ENCODE assay signal across 31 cellular contexts in genomic region chr1:21568809-21569385, GRCh38. TPM values are rescaled to one million over a fixed set of nuclear protein-coding genes. Genes with fewer than 3 reads are reported as not detected.
DNase-seq lines count a peak whose midpoint lies in the region; ATAC-seq and TF ChIP-seq lines count a peak whose summit lies in the region.
"Had no signal": no experiment of that assay in that cellular context is flagged by ENCODE, and none has a peak within 500 bp of the region (broad histone marks: within the 10 kb centered on the region; RNA-seq: fewer than 3 reads in every experiment).

No MANE protein-coding gene starts in this region.

- ATAC-seq in upper lobe of right lung, result peak; percentile 3
- ATAC-seq: body of pancreas; K562; left ventricle myocardium superior; natural killer cell; SK-N-SH treated with all-trans-retinoic acid at 6 μM for 48 hours; stimulated activated naive B cell treated with anti-CD40 and anti-IgM and Interleukin-4, amounts not matched to agents 10 μg/mL and 1 μg/mL and 100 μg/mL, for 72 hours; T-helper 17 cell had no signal

- TF ChIP-seq CTCF in brain (conservative IDR thresholded peaks at IDR 0.05) (no peak), nephron (IDR thresholded peaks at IDR 0.05; ENCODE audit: unreplicated experiment in 3 of 3) (no peak), upper lobe of right lung (IDR thresholded peaks at IDR 0.05) (no peak), GM10248 (IDR thresholded peaks at IDR 0.05; ENCODE audit: control extremely low read depth, extremely low read depth, low read depth, missing control alignments) (no peak)

- intact Hi-C loops in upper lobe of right lung (cut with DNase I), result no loop called here

- peaks cover 47% of the 10 kb centered on the region for H3K4me1 Mint-ChIP-seq in brain
- H3K4me1 Mint-ChIP-seq in nephron, result peaks cover 39% of the 10 kb centered on the region
- H3K4me1 Mint-ChIP-seq: activated naive CD8-positive, alpha-beta T cell treated with anti-CD3 and anti-CD28 coated beads, Interleukin-2, amount 10 ng/mL, durations not matched to agents 7 days and 5 days; natural killer cell had no signal

- H3K4me3 Mint-ChIP-seq in brain (no peak overlapping the region), nephron (no peak overlapping the region)
- H3K4me3 Mint-ChIP-seq: activated naive CD8-positive, alpha-beta T cell treated with anti-CD3 and anti-CD28 coated beads, Interleukin-2, amount 10 ng/mL, durations not matched to agents 7 days and 5 days; mesothelial cell of epicardium; natural killer cell; stimulated activated naive B cell treated with anti-CD40 and anti-IgM and Interleukin-4, amounts not matched to agents 10 μg/mL and 1 μg/mL and 100 μg/mL, for 72 hours; T-helper 17 cell had no signal

- H3K36me3 Mint-ChIP-seq in brain (no peaks in the 10 kb centered on the region), nephron (ENCODE audit: low read depth) (no peaks in the 10 kb centered on the region)
- H3K36me3 Mint-ChIP-seq: activated naive CD8-positive, alpha-beta T cell treated with anti-CD3 and anti-CD28 coated beads, Interleukin-2, amount 10 ng/mL, durations not matched to agents 7 days and 5 days; mesothelial cell of epicardium; natural killer cell; stimulated activated naive B cell treated with anti-CD40 and anti-IgM and Interleukin-4, amounts not matched to agents 10 μg/mL and 1 μg/mL and 100 μg/mL, for 72 hours had no signal

- H3K27me3 Mint-ChIP-seq in brain (peaks cover 6% of the 10 kb centered on the region), nephron (ENCODE audit: low read depth) (peaks cover 16% of the 10 kb centered on the region)

- peaks cover 0 to 4% (median 0%) of the 10 kb centered on the region in 5 experiments for H3K9me3 Mint-ChIP-seq in brain
- no peaks in the 10 kb centered on the region for H3K9me3 Mint-ChIP-seq in nephron
- H3K9me3 Mint-ChIP-seq: activated naive CD8-positive, alpha-beta T cell treated with anti-CD3 and anti-CD28 coated beads, Interleukin-2, amount 10 ng/mL, durations not matched to agents 7 days and 5 days; mesothelial cell of epicardium; natural killer cell; stimulated activated naive B cell treated with anti-CD40 and anti-IgM and Interleukin-4, amounts not matched to agents 10 μg/mL and 1 μg/mL and 100 μg/mL, for 72 hours had no signal

- DNase-seq in NCI-H69 (lab: John Stamatoyannopoulos, UW) (peak; percentile 46), upper lobe of right lung (no peak), GM10248 (ENCODE audit: extremely low spot score) (no peak), NK-92 (lab: John Stamatoyannopoulos, UW; ENCODE audit: unreplicated experiment) (no peak), hippocampal formation (lab: John Stamatoyannopoulos, UW) (no peak)
- DNase-seq: activated CD4-positive, alpha-beta T cell treated with anti-CD3 and anti-CD28 coated beads for 4 hours; activated CD8-positive, alpha-beta memory T cell treated with anti-CD3 and anti-CD28 coated beads for 24 hours; activated gamma-delta T cell; activated naive CD8-positive, alpha-beta T cell treated with anti-CD3 and anti-CD28 coated beads, Interleukin-2, amount 10 ng/mL, durations not matched to agents 7 days and 5 days; activated T-cell treated with anti-CD3 and anti-CD28 coated beads, Interleukin-2, amount 50 U/mL, for 1 hour; body of pancreas; GOT3; left ventricle myocardium superior; natural killer cell; NCI-H1417 treated with DMSO at 0.1 percent for 48 hours; NCI-H2081 treated with DMSO at 0.1 percent for 48 hours; NCI-H345; stimulated activated CD4-positive, alpha-beta T cell treated with anti-CD3 and anti-CD28 coated beads, Interleukin-4, amount 100 ng/mL, for 24 hours; stimulated activated naive B cell treated with anti-CD40 and anti-IgM and Interleukin-4, amounts not matched to agents 10 μg/mL and 1 μg/mL and 100 μg/mL, for 72 hours; T-helper 17 cell; uterus had no signal

- no peak overlapping the region for H3K4me3 ChIP-seq in upper lobe of right lung
- H3K4me3 ChIP-seq: body of pancreas, K562, right atrium auricular region, suprapubic skin, uterus had no signal

- H3K36me3 ChIP-seq in upper lobe of right lung, result no peaks in the 10 kb centered on the region
- H3K36me3 ChIP-seq: right atrium auricular region, suprapubic skin, uterus had no signal

- peak overlapping the region in 3 of 5 experiments; percentile 34 to 56 (median 35) for H3K27ac Mint-ChIP-seq in brain
- H3K27ac Mint-ChIP-seq in nephron, result peak overlapping the region in 2 of 3 experiments; percentile 24 to 36
- H3K27ac Mint-ChIP-seq: activated naive CD8-positive, alpha-beta T cell treated with anti-CD3 and anti-CD28 coated beads, Interleukin-2, amount 10 ng/mL, durations not matched to agents 7 days and 5 days; mesothelial cell of epicardium; natural killer cell; T-helper 17 cell had no signal

- POLR2A ChIA-PET in GM10248 (lab: Yijun Ruan, JAX), result no interaction called here

- H3K27me3 ChIP-seq in upper lobe of right lung, result no peaks in the 10 kb centered on the region
- H3K27me3 ChIP-seq: body of pancreas, right atrium auricular region, uterus had no signal

- no peak overlapping the region for H3K27ac ChIP-seq in upper lobe of right lung
- H3K27ac ChIP-seq: body of pancreas, parathyroid adenoma, right atrium auricular region, suprapubic skin, uterus had no signal

- CTCF ChIA-PET in GM10248 (lab: Yijun Ruan, JAX), result no interaction called here

- peaks cover 3% of the 10 kb centered on the region for H3K4me1 ChIP-seq in upper lobe of right lung
- H3K4me1 ChIP-seq: parathyroid adenoma, uterus had no signal

- H3K9me3 ChIP-seq in upper lobe of right lung, result no peaks in the 10 kb centered on the region
- H3K9me3 ChIP-seq: body of pancreas, suprapubic skin, uterus had no signal

RNA-seq across cellular contexts. Expression of gene ALPL, which starts 59.7 kb away (rescaled TPM):
- polyA plus RNA-seq in brain (ENCODE audit: insufficient read depth, low read depth, low replicate concordance), result 13.8 TPM
- 164 TPM for total RNA-seq in upper lobe of right lung
- total RNA-seq: activated naive CD8-positive, alpha-beta T cell treated with anti-CD3 and anti-CD28 coated beads, Interleukin-2, amount 10 ng/mL, durations not matched to agents 7 days and 5 days; MCF 10A; OCI-LY7; T-helper 17 cell had no signal
